In genomic region chr5:169629847-169630548, GRCh38 we compare ENCODE assay signal across 11 cellular contexts. TPM values are rescaled to one million over a fixed set of nuclear protein-coding genes. Genes with fewer than 3 reads are reported as not detected.
DNase-seq lines count a peak whose midpoint lies in the region; ATAC-seq and TF ChIP-seq lines count a peak whose summit lies in the region.
"Had no signal": no experiment of that assay in that cellular context is flagged by ENCODE, and none has a peak within 500 bp of the region (broad histone marks: within the 10 kb centered on the region; RNA-seq: fewer than 3 reads in every experiment).

No MANE protein-coding gene starts in this region.

- H3K36me3 Mint-ChIP-seq in T-helper 2 cell treated with Interferon-gamma antibody and Interleukin-4, amounts not matched to agents 5 μg/mL and 100 μg/mL, for 36 hours (ENCODE audit: low read depth), result no peaks in the 10 kb centered on the region

- no peak overlapping the region for H3K4me3 ChIP-seq in fibroblast of the aortic adventitia (ENCODE audit: low read depth, low read length)

- peaks cover 5% of the 10 kb centered on the region for H3K9me3 Mint-ChIP-seq in T-helper 2 cell treated with Interferon-gamma antibody and Interleukin-4, amounts not matched to agents 5 μg/mL and 100 μg/mL, for 36 hours
- H3K9me3 Mint-ChIP-seq: central memory CD8-positive, alpha-beta T cell had no signal

- in situ Hi-C loops in ACHN (cut with HindIII; ENCODE audit: low pct_ligation_motif_present, low pct_unique_long_range_greater_than_20kb, low sequenced_read_pairs), result no loop called here

- DNase-seq in ACHN (peak; percentile 89), fibroblast of the aortic adventitia (ENCODE audit: low read depth) (peak; percentile 82), COLO668 (lab: John Stamatoyannopoulos, UW; ENCODE audit: unreplicated experiment) (no peak), cerebellar cortex (ENCODE audit: low spot score) (no peak)
- DNase-seq in T-helper 2 cell treated with Interferon-gamma antibody and Interleukin-4, amounts not matched to agents 5 μg/mL and 100 μg/mL, for 36 hours (ENCODE audit: low spot score), result no peak
- DNase-seq: activated CD4-positive, alpha-beta T cell treated with anti-CD3 and anti-CD28 coated beads, Interleukin-2, amount 50 U/mL, for 48 hours; SHP77 had no signal

- peaks cover 7% of the 10 kb centered on the region for H3K4me1 Mint-ChIP-seq in T-helper 2 cell treated with Interferon-gamma antibody and Interleukin-4, amounts not matched to agents 5 μg/mL and 100 μg/mL, for 36 hours (ENCODE audit: low read depth)

- TF ChIP-seq CTCF in fibroblast of the aortic adventitia (IDR thresholded peaks at IDR 0.05; ENCODE audit: insufficient read depth, low read length), result no peak

- H3K27me3 Mint-ChIP-seq in T-helper 2 cell treated with Interferon-gamma antibody and Interleukin-4, amounts not matched to agents 5 μg/mL and 100 μg/mL, for 36 hours (ENCODE audit: low read depth), result peaks cover 8% of the 10 kb centered on the region
- H3K27me3 Mint-ChIP-seq: central memory CD8-positive, alpha-beta T cell had no signal

- H3K4me3 Mint-ChIP-seq in T-helper 2 cell treated with Interferon-gamma antibody and Interleukin-4, amounts not matched to agents 5 μg/mL and 100 μg/mL, for 36 hours, result no peak overlapping the region
- H3K4me3 Mint-ChIP-seq: central memory CD8-positive, alpha-beta T cell had no signal

- peak overlapping the region; percentile 9 for H3K27ac Mint-ChIP-seq in T-helper 2 cell treated with Interferon-gamma antibody and Interleukin-4, amounts not matched to agents 5 μg/mL and 100 μg/mL, for 36 hours

- ATAC-seq in GM19351 (IDR thresholded peaks at IDR 0.05; ENCODE audit: unreplicated experiment) (peak; percentile 53), HG03280 (IDR thresholded peaks at IDR 0.05; ENCODE audit: unreplicated experiment) (no peak), HG02840 (IDR thresholded peaks at IDR 0.05; ENCODE audit: low FRiP score, unreplicated experiment) (no peak)

RNA-seq across cellular contexts. Expression of gene DOCK2, which starts 7.1 kb away (rescaled TPM):
- total RNA-seq in fibroblast of the aortic adventitia (ENCODE audit: low replicate concordance), result 0.65 and 4.6 TPM in 2 replicates

RNA-seq across cellular contexts. Expression of gene SPDL1, which starts 46.4 kb away (rescaled TPM):
- 43.7 and 105 TPM in 2 replicates for total RNA-seq in fibroblast of the aortic adventitia (ENCODE audit: low replicate concordance)

Comparison
In these comparisons a context has a peak if more than half of its experiments do, and no peak if none do; other contexts are left out.
1. DNase-seq: peak in ACHN (single experiment) and fibroblast of the aortic adventitia (single experiment); none in T-helper 2 cell treated with Interferon-gamma antibody and Interleukin-4, amounts not matched to agents 5 μg/mL and 100 μg/mL, for 36 hours (single experiment), COLO668 (single experiment) and cerebellar cortex (single experiment).